19 cellular contexts compared by ENCODE assay signal in the genomic region with DNA sequence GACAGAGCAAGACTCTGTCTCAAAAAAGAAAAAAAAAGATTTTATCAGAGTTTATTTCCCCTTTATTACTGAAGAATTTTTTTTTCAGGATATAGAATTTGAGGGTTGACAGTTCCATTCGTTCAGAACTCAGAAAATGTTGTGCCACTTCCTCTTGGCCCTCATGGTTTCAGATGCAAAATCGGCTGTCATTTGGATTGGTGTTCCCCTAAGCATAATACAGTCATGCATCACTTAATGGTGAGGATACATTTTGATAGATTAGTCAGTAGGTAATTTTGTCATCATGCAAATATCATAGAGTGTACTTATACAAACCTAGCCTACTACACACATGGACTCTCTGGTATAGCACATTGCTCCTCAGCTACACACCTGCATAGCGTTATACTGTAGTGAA.
"Had no signal": no experiment of that assay in that cellular context is flagged by ENCODE, and none has a peak within 500 bp of the region (broad histone marks: within the 10 kb centered on the region; RNA-seq: fewer than 3 reads in every experiment).

No MANE protein-coding gene starts in this region.

- H3K36me3 ChIP-seq: breast epithelium, colonic mucosa, esophagus muscularis mucosa, left ventricle myocardium inferior, upper lobe of left lung had no signal

- H3K4me1 ChIP-seq: breast epithelium, colonic mucosa, esophagus muscularis mucosa, left ventricle myocardium inferior, upper lobe of left lung had no signal

- DNase-seq: activated B cell treated with CpG ODN at 0.5 μM for 24 hours; activated CD4-positive, alpha-beta T cell treated with anti-CD3 and anti-CD28 coated beads for 4 hours; activated CD4-positive, alpha-beta T cell treated with anti-CD3 and anti-CD28 coated beads, Interleukin-2, amount 50 U/mL, for 48 hours; activated CD8-positive, alpha-beta memory T cell treated with anti-CD3 and anti-CD28 coated beads, Interleukin-2, amount 50 U/mL, for 48 hours; activated naive CD4-positive, alpha-beta T cell; activated naive CD8-positive, alpha-beta T cell treated with anti-CD3 and anti-CD28 coated beads for 36 hours; activated T-cell treated with anti-CD3 and anti-CD28 coated beads, Interleukin-2, amount 50 U/mL, for 4 hours; amniotic stem cell; colonic mucosa; dorsolateral prefrontal cortex; effector memory CD8-positive, alpha-beta T cell; hippocampal formation; left ventricle myocardium inferior; naive thymus-derived CD8-positive, alpha-beta T cell; stimulated activated CD4-positive, alpha-beta T cell treated with anti-CD3 and anti-CD28 coated beads, Interleukin-4, amount 100 ng/mL, for 24 hours; stimulated activated naive CD8-positive, alpha-beta T cell treated with anti-CD3 and anti-CD28 coated beads, Interleukin-15, Interleukin-2, amounts not matched to agents 100 U/mL and 50 U/mL, for 24 hours; upper lobe of left lung had no signal

- H3K4me3 ChIP-seq: breast epithelium, colonic mucosa, dorsolateral prefrontal cortex, esophagus muscularis mucosa, left ventricle myocardium inferior, upper lobe of left lung had no signal

- H3K27me3 ChIP-seq: breast epithelium, colonic mucosa, esophagus muscularis mucosa, upper lobe of left lung had no signal

- H3K27ac ChIP-seq: breast epithelium, colonic mucosa, dorsolateral prefrontal cortex, esophagus muscularis mucosa, left ventricle myocardium inferior, upper lobe of left lung had no signal

- H3K9me3 ChIP-seq: colonic mucosa had no signal
